10 cellular contexts compared by ENCODE assay signal in genomic region chr5:150522504-150523464, GRCh38. TPM values are rescaled to one million over a fixed set of nuclear protein-coding genes. Genes with fewer than 3 reads are reported as not detected.
DNase-seq lines count a peak whose midpoint lies in the region; ATAC-seq, FAIRE-seq and TF ChIP-seq lines count a peak whose summit lies in the region.
"Had no signal": no experiment of that assay in that cellular context is flagged by ENCODE, and none has a peak within 500 bp of the region (broad histone marks: within the 10 kb centered on the region; RNA-seq: fewer than 3 reads in every experiment).

No MANE protein-coding gene starts in this region.

- POLR2A ChIA-PET in K562 (lab: Yijun Ruan, JAX) = interaction anchor here (0.6 kb wide), 2 partner anchors 11 to 22 kb away, joined by 3 read pairs; no protein-coding TSS in a partner anchor

- no peak for ATAC-seq in K562
- ATAC-seq: activated T-cell treated with anti-CD3 and anti-CD28 coated beads, Interleukin-2, amount 50 U/mL, for 72 hours had no signal

- 64% methylated on average over 17 of the region's 18 CpGs for WGBS in K562 (ENCODE audit: insufficient coverage, low coverage, missing lambda C conversion rate)
- 28% methylated on average over 18 of the region's 18 CpGs for WGBS in liver

- H3K4me3 ChIP-seq in K562 (no peak overlapping the region), liver (ENCODE audit: low read depth in 1 of 3, low read length in 3 of 3) (no peak overlapping the region)
- H3K4me3 ChIP-seq: coronary artery had no signal

- peaks cover 29% of the 10 kb centered on the region for H4K20me1 ChIP-seq in K562 (replicated peaks; ENCODE audit: control insufficient read depth, insufficient read depth, low read length)

- H3K9ac ChIP-seq in K562 (ENCODE audit: insufficient read depth in 1 of 2, low read depth in 2 of 2, low read length in 2 of 2) (peak overlapping the region in 1 of 2 experiments; percentile 72; a peak in 1 of 4 replicates), liver (ENCODE audit: low read depth in 1 of 2, low read length in 2 of 2) (peak overlapping the region in 1 of 2 donors; percentile 40)

- peak; percentile 90 for DNase-seq in NCI-H146 (lab: John Stamatoyannopoulos, UW)
- no peak for DNase-seq in K562 (ENCODE audit: extremely low read depth in 1 of 4, low spot score in 3 of 4)
- DNase-seq in DMS114 treated with DMSO at 0.1 percent for 48 hours (lab: John Stamatoyannopoulos, UW; ENCODE audit: unreplicated experiment) = no peak
- DNase-seq in hepatic stellate cell (ENCODE audit: low spot score) = no peak
- DNase-seq in MV-4-11 (lab: John Stamatoyannopoulos, UW) = no peak
- DNase-seq: NCI-H524 treated with DMSO at 0.1 percent for 48 hours had no signal

- no peak overlapping the region for H2AFZ ChIP-seq in K562 (ENCODE audit: low read depth, low read length)

- BruUV-seq in K562 (replicated peaks; lab: Mats Ljungman, UMichigan) = no TSS peak

- H3K79me2 ChIP-seq in K562 (ENCODE audit: control insufficient read depth, insufficient read depth, low read length) = peaks cover 37% of the 10 kb centered on the region

- CTCF ChIA-PET in K562 (lab: Yijun Ruan, JAX; ENCODE audit: low intra/inter-chr PET ratio) = interaction anchor here (1.2 to 3.0 kb wide), 2 partner anchors 22 to 64 kb away, joined by 3 to 25 read pairs; no protein-coding TSS in a partner anchor

- H3K9me3 ChIP-seq in K562 (replicated peaks; ENCODE audit: control insufficient read depth, insufficient read depth, low read depth, low read length) (no peaks in the 10 kb centered on the region), liver (ENCODE audit: control insufficient read depth in 4 of 4, low read length in 3 of 4) (no peaks in the 10 kb centered on the region)

- TF ChIP-seq RAD21 in K562 (CRISPR knock-in tag; conservative IDR thresholded peaks at IDR 0.05 in 1 of 2, IDR thresholded peaks at IDR 0.05 in 1 of 2) = no peak
- TF ChIP-seq RAD21 in liver (IDR thresholded peaks at IDR 0.05) = peak; percentile 55 to 61

- no peak for FAIRE-seq in K562 (lab: Jason Lieb, UNC)

- no peak for TF ChIP-seq POLR2A in K562 (conservative IDR thresholded peaks at IDR 0.05)

- TF ChIP-seq EP300 in K562 (IDR thresholded peaks at IDR 0.05; ENCODE audit: low read length) = no peak

- H3K36me3 ChIP-seq in K562 (ENCODE audit: control insufficient read depth, insufficient read depth, low read length) = peaks cover 40% of the 10 kb centered on the region
- peaks cover 7 to 14% (median 8%) of the 10 kb centered on the region in 4 donors for H3K36me3 ChIP-seq in liver (ENCODE audit: control insufficient read depth in 4 of 4, insufficient read depth in 3 of 4, low read depth in 1 of 4, low read length in 3 of 4)

- no peak overlapping the region; the same call in 1 of the 2 replicates for H3K4me2 ChIP-seq in K562 (ENCODE audit: insufficient read depth, low read length)

- peaks cover 8 to 30% of the 10 kb centered on the region in 2 experiments for H3K4me1 ChIP-seq in K562 (replicated peaks in 1 of 2; ENCODE audit: control insufficient read depth in 2 of 2, insufficient read depth in 2 of 2, low read length in 2 of 2)
- H3K4me1 ChIP-seq in liver (ENCODE audit: control insufficient read depth in 4 of 4, insufficient read depth in 4 of 4, low read length in 3 of 4) = peaks cover 50 to 98% (median 90%) of the 10 kb centered on the region in 4 donors

- H3K27ac ChIP-seq in K562 (ENCODE audit: extremely low read depth, low read depth, low read length) (no peak overlapping the region), liver (ENCODE audit: low read depth in 1 of 2, low read length in 2 of 2) (peak overlapping the region; percentile 78 to 90), temporal lobe (ENCODE audit: low read depth, low read length) (peak overlapping the region; percentile 76)

- peaks cover 9% of the 10 kb centered on the region for H3K9me1 ChIP-seq in K562 (ENCODE audit: control insufficient read depth, insufficient read depth, low read length)

- intact Hi-C loops in K562 (cut with micrococcal nuclease) = loop anchor here (1.0 to 5.0 kb wide), 2 partner anchors 35 to 63 kb away; no protein-coding TSS in a partner anchor

- H3K27me3 ChIP-seq in K562 (ENCODE audit: control insufficient read depth in 2 of 2, insufficient read depth in 2 of 2, low read length in 2 of 2) (no peaks in the 10 kb centered on the region), liver (ENCODE audit: control insufficient read depth in 4 of 4, insufficient read depth in 4 of 4, low read length in 3 of 4) (no peaks in the 10 kb centered on the region)

- TF ChIP-seq CTCF in K562 (IDR thresholded peaks at IDR 0.05 in 2 of 3, conservative IDR thresholded peaks at IDR 0.05 in 1 of 3; ENCODE audit: insufficient read depth in 2 of 3, low read depth in 1 of 3, low read length in 3 of 3) (no peak), liver (IDR thresholded peaks at IDR 0.05; ENCODE audit: low read depth, low read length, missing input control) (no peak)

- in situ Hi-C loops in K562 (cut with MboI) = no loop called here

TF ChIP-seq in K562, 482 proteins besides CTCF, POLR2A, EP300 and RAD21 (continues in another document):
- TF ChIP-seq RBM25 (IDR thresholded peaks at IDR 0.05; ENCODE audit: low read depth, low read length, severe bottlenecking) (peak; percentile 23), ZNF239 (CRISPR knock-in tag; IDR thresholded peaks at IDR 0.05) (peak; percentile 86)

TF ChIP-seq in liver, 16 proteins besides CTCF, POLR2A, EP300 and RAD21 (continues in another document):
- TF ChIP-seq HNF4A (conservative IDR thresholded peaks at IDR 0.05) (peak; percentile 94 to 98), EGR1 (IDR thresholded peaks at IDR 0.05; ENCODE audit: low read depth in 2 of 2) (peak; percentile 92 to 98), FOXA2 (IDR thresholded peaks at IDR 0.05) (peak; percentile 95), REST (IDR thresholded peaks at IDR 0.05) (peak; percentile 84), NR2F2 (IDR thresholded peaks at IDR 0.05) (peak; percentile 46), ATF3 (IDR thresholded peaks at IDR 0.05) (peak; percentile 82)

RNA-seq across cellular contexts. Expression of gene NDST1, which starts 14.9 kb away (rescaled TPM):
- 39.5 and 84.3 TPM in 2 replicates for total RNA-seq in K562 (2011; cell fraction: chromatin; rRNA removed; ENCODE audit: low replicate concordance)
- 40.4 and 42.6 TPM in 2 replicates for total RNA-seq in K562 (2011; cell fraction: nucleolus; rRNA removed)
- total RNA-seq in K562 (2011; cell fraction: nucleoplasm; rRNA removed) = 43.0 and 46.6 TPM in 2 replicates
- total RNA-seq in K562 (2014; rRNA removed) = 14.0 and 15.3 TPM in 2 replicates
- 7.4 and 8.7 TPM in 2 replicates for total RNA-seq in K562 (2014; rRNA removed; fragmentation: Illumina TruSeq; extraction: Trizol)
- total RNA-seq in K562 (2015; rRNA removed; fragmentation: Illumina TruSeq; extraction: Trizol) = 9.9 and 11.5 TPM in 2 replicates
- total RNA-seq in K562 (2021) = 43.2 and 47.9 TPM in 2 replicates
- 9.7 and 17.1 TPM in 2 replicates for polyA plus RNA-seq in K562 (2011; rRNA removed)
- polyA plus RNA-seq in K562 (2011; cell fraction: cytosol; rRNA removed) = 13.1 and 18.3 TPM in 2 replicates
- 28.2 and 31.3 TPM in 2 replicates for polyA plus RNA-seq in K562 (2011; cell fraction: nucleus; rRNA removed)
- 14.9 and 22.7 TPM in 2 replicates for polyA plus RNA-seq in K562 (2012)
- polyA plus RNA-seq in K562 (2014; fragmentation: Illumina TruSeq; extraction: Trizol) = 18.4 and 19.9 TPM in 2 replicates
- polyA plus RNA-seq in K562 (2014; fragmentation: Nextera tagmentation; extraction: Ambion mirVana) = under 1 TPM; 0.38 to 0.39 TPM
- polyA plus RNA-seq in K562 (2014; rRNA removed) = 12.0 and 14.1 TPM in 2 replicates
- 14.5 and 17.3 TPM in 2 replicates for polyA minus RNA-seq in K562 (2011; rRNA and poly(A)+ RNA removed)
- 19.3 and 27.4 TPM in 2 replicates for polyA minus RNA-seq in K562 (2011; cell fraction: cytosol; rRNA and poly(A)+ RNA removed)
- 12.3 and 21.3 TPM in 2 replicates for polyA minus RNA-seq in K562 (2011; cell fraction: nucleus; rRNA and poly(A)+ RNA removed)
- total RNA-seq in liver = 100 to 1,000 TPM in 1 of 2 donors, 10 to 100 TPM in 1; 39.5 to 103 TPM
- polyA plus RNA-seq in liver = 10 to 100 TPM; 10.3 to 38.5 TPM
- 28.0 TPM for total RNA-seq in temporal lobe
